In genomic region chr22:42432818-42433217, GRCh38 we compare ENCODE assay signal across 1 cellular context.
TF ChIP-seq lines count a peak whose summit lies in the region.

No MANE protein-coding gene starts in this region.

TF ChIP-seq in H1, 55 proteins besides CTCF, POLR2A, EP300 and RAD21 (continued from another document):
- TF ChIP-seq CHD7 (IDR thresholded peaks at IDR 0.05; ENCODE audit: insufficient replicate concordance, low read length): no peak
